In the genomic region with DNA sequence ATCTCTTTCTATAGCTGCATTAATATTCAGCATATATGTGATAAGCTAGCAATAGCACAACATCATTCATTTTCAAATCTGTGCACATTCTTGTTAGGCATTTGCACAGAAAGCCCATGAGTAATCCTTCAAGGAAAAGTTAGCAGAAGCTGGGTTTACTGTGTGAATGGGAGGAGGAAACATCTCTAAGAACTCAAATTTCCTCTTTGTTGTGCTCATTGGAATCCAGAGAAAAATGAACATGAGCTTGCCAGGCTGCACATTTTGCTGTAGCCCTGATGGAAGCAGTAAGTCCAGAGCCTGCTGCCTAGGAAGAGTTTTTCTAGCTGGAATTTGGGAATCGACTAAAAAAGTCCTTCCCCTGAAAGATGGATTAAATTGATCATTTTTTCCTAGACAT, we compare ENCODE assay signal across 21 cellular contexts.
DNase-seq lines count a peak whose midpoint lies in the region; ATAC-seq and TF ChIP-seq lines count a peak whose summit lies in the region.
"Had no signal": no experiment of that assay in that cellular context is flagged by ENCODE, and none has a peak within 500 bp of the region (broad histone marks: within the 10 kb centered on the region; RNA-seq: fewer than 3 reads in every experiment).

No MANE protein-coding gene starts in this region.

- H3K27ac ChIP-seq in body of pancreas (no peak overlapping the region), uterus (no peak overlapping the region)
- H3K27ac ChIP-seq: BLaER1 treated with 17β-estradiol and CSF1 and Interleukin-3, amounts not matched to agents 10 nM and 100 nM; Peyer's patch; SJSA1 had no signal

- DNase-seq in Ammon's horn (ENCODE audit: low spot score) (peak; percentile 3), adipocyte (ENCODE audit: low read depth) (peak; percentile 21), fibroblast of mammary gland (ENCODE audit: low read depth) (peak; percentile 6), stromal cell of bone marrow (ENCODE audit: low read depth) (peak; percentile 42), body of pancreas (no peak), uterus (no peak)
- DNase-seq in effector CD4-positive, alpha-beta T cell = no peak
- DNase-seq: Caco-2; CD4-positive, alpha-beta memory T cell; DMS 273 treated with DMSO at 0.1 percent for 48 hours; DMS79 treated with DMSO at 0.1 percent for 48 hours; NCI-H1105; NCI-H146; NCI-H2081; NCI-H2171 treated with DMSO at 0.1 percent for 48 hours; NCI-H524 treated with DMSO at 0.1 percent for 48 hours; Peyer's patch had no signal

- intact Hi-C loops in body of pancreas (cut with DNase I) (no loop called here), uterus (cut with DNase I; ENCODE audit: low total_unique reads) (no loop called here)

- H3K4me1 ChIP-seq in adipocyte (ENCODE audit: control insufficient read depth, insufficient read depth, low read length) (peaks cover 8% of the 10 kb centered on the region), body of pancreas (no peaks in the 10 kb centered on the region), uterus (no peaks in the 10 kb centered on the region)
- H3K4me1 ChIP-seq: Caco-2, Peyer's patch had no signal

- H3K4me3 ChIP-seq in adipocyte (ENCODE audit: low read length) (no peak overlapping the region), fibroblast of mammary gland (ENCODE audit: control insufficient read depth, low read depth, low read length) (no peak overlapping the region), body of pancreas (no peak overlapping the region), uterus (no peak overlapping the region)
- H3K4me3 ChIP-seq: BLaER1 treated with 17β-estradiol and CSF1 and Interleukin-3, amounts not matched to agents 10 nM and 100 nM; HAP-1; Peyer's patch; SJSA1 had no signal

- no peaks in the 10 kb centered on the region for H3K36me3 ChIP-seq in adipocyte (ENCODE audit: control insufficient read depth, insufficient read depth, low read length, severe bottlenecking)
- H3K36me3 ChIP-seq in body of pancreas (replicated peaks in 1 of 2; ENCODE audit: insufficient read depth in 1 of 2, low read depth in 2 of 2) = no peaks in the 10 kb centered on the region
- H3K36me3 ChIP-seq in uterus = no peaks in the 10 kb centered on the region
- H3K36me3 ChIP-seq: BLaER1 treated with 17β-estradiol and CSF1 and Interleukin-3, amounts not matched to agents 10 nM and 100 nM; HAP-1; Peyer's patch; SJSA1 had no signal

- H3K9me3 ChIP-seq in adipocyte (ENCODE audit: control insufficient read depth, low read length) = no peaks in the 10 kb centered on the region
- no peaks in the 10 kb centered on the region for H3K9me3 ChIP-seq in body of pancreas
- H3K9me3 ChIP-seq in uterus = no peaks in the 10 kb centered on the region
- H3K9me3 ChIP-seq: BLaER1 treated with 17β-estradiol and CSF1 and Interleukin-3, amounts not matched to agents 10 nM and 100 nM; Caco-2; HAP-1; Peyer's patch; SJSA1 had no signal

- H3K9ac ChIP-seq in adipocyte (ENCODE audit: low read length) = no peak overlapping the region
- H3K9ac ChIP-seq: BLaER1 treated with 17β-estradiol and CSF1 and Interleukin-3, amounts not matched to agents 10 nM and 100 nM had no signal

- 33 to 36% methylated on average over 1 of the region's 1 CpG for WGBS in body of pancreas, 2 donors

- TF ChIP-seq POLR2A in body of pancreas (IDR thresholded peaks at IDR 0.05) = no peak
- no peak for TF ChIP-seq POLR2A in uterus (IDR thresholded peaks at IDR 0.05)

- H3K27me3 ChIP-seq in adipocyte (replicated peaks; ENCODE audit: control insufficient read depth, insufficient read depth, low read length) (no peaks in the 10 kb centered on the region), body of pancreas (no peaks in the 10 kb centered on the region), uterus (no peaks in the 10 kb centered on the region)
- H3K27me3 ChIP-seq: BLaER1 treated with 17β-estradiol and CSF1 and Interleukin-3, amounts not matched to agents 10 nM and 100 nM; Peyer's patch had no signal

- TF ChIP-seq CTCF in fibroblast of mammary gland (conservative IDR thresholded peaks at IDR 0.05; ENCODE audit: control insufficient read depth, insufficient read depth, low read depth, low read length) (no peak), body of pancreas (IDR thresholded peaks at IDR 0.05) (no peak), uterus (IDR thresholded peaks at IDR 0.05) (no peak)

- ATAC-seq in body of pancreas = no peak
- ATAC-seq: Right ventricle myocardium inferior had no signal

Comparison
In these comparisons a context has a peak if more than half of its experiments do, and no peak if none do; other contexts are left out.
1. DNase-seq: peak in Ammon's horn (single experiment), adipocyte (single experiment), fibroblast of mammary gland (single experiment) and stromal cell of bone marrow (single experiment); none in effector CD4-positive, alpha-beta T cell (single experiment), body of pancreas (0 of 4) and uterus (0 of 2).